Comparison of ENCODE assay signal across 12 cellular contexts in genomic region chr19:23393121-23393520, GRCh38. TPM values are rescaled to one million over a fixed set of nuclear protein-coding genes. Genes with fewer than 3 reads are reported as not detected.
DNase-seq lines count a peak whose midpoint lies in the region; ATAC-seq, FAIRE-seq and TF ChIP-seq lines count a peak whose summit lies in the region.
"Had no signal": no experiment of that assay in that cellular context is flagged by ENCODE, and none has a peak within 500 bp of the region (broad histone marks: within the 10 kb centered on the region; RNA-seq: fewer than 3 reads in every experiment).

No MANE protein-coding gene starts in this region.

- peaks cover 2 to 6% of the 10 kb centered on the region in 2 donors for H3K9me3 Mint-ChIP-seq in activated T-cell treated with anti-CD3 and anti-CD28 coated beads, Interleukin-2, amount 50 U/mL, for 72 hours
- H3K9me3 Mint-ChIP-seq in activated CD8-positive, alpha-beta T cell treated with anti-CD3 and anti-CD28 coated beads, Interleukin-2, amount 10 ng/mL, durations not matched to agents 7 days and 5 days (ENCODE audit: insufficient read depth), result peaks cover 38% of the 10 kb centered on the region

- no peak for DNase-seq in activated T-cell treated with anti-CD3 and anti-CD28 coated beads, Interleukin-2, amount 50 U/mL, for 72 hours
- DNase-seq in activated T-cell treated with anti-CD3 and anti-CD28 coated beads for 4 hours (no peak), hepatocyte (ENCODE audit: low spot score) (no peak), small intestine (no peak), kidney glomerular epithelial cell (lab: John Stamatoyannopoulos, UW) (no peak), Ammon's horn (ENCODE audit: low spot score) (no peak)
- DNase-seq in activated CD8-positive, alpha-beta T cell treated with anti-CD3 and anti-CD28 coated beads, Interleukin-2, amount 10 ng/mL, durations not matched to agents 7 days and 5 days, result no peak
- DNase-seq in stimulated activated CD4-positive, alpha-beta T cell treated with anti-CD3 and anti-CD28 coated beads, Interleukin-4, amount 100 ng/mL, for 4 hours, result no peak
- DNase-seq: effector CD8-positive, alpha-beta T cell; GF-D8; hypothalamus; NCI-H2029 had no signal

- 81% methylated on average over 1 of the region's 1 CpG for WGBS in hepatocyte (ENCODE audit: low lambda C conversion rate, missing lambda C conversion rate)
- WGBS in small intestine, 3 donors, result 55 to 64% (median 56%) methylated on average over 1 of the region's 1 CpG

- peaks cover 76% of the 10 kb centered on the region for H3K79me2 ChIP-seq in hepatocyte

- H3K36me3 ChIP-seq in hepatocyte (replicated peaks; ENCODE audit: insufficient read depth, low read depth) (no peaks in the 10 kb centered on the region), small intestine (ENCODE audit: control insufficient read depth in 2 of 2, insufficient read depth in 2 of 2, low read length in 2 of 2) (peaks cover 0 to 3% of the 10 kb centered on the region in 2 donors)

- H3K27ac Mint-ChIP-seq in activated T-cell treated with anti-CD3 and anti-CD28 coated beads, Interleukin-2, amount 50 U/mL, for 72 hours, result peak overlapping the region; percentile 94
- H3K27ac Mint-ChIP-seq in activated CD8-positive, alpha-beta T cell treated with anti-CD3 and anti-CD28 coated beads, Interleukin-2, amount 10 ng/mL, durations not matched to agents 7 days and 5 days, result no peak overlapping the region

- POLR2A ChIA-PET in activated CD8-positive, alpha-beta T cell treated with anti-CD3 and anti-CD28 coated beads, Interleukin-2, amount 10 ng/mL, durations not matched to agents 7 days and 5 days (lab: Charles Lee), result interaction anchor here (1.1 kb wide), 1 partner anchor 10 kb away, joined by 3 read pairs; no protein-coding TSS in a partner anchor

- H3K4me3 Mint-ChIP-seq in activated T-cell treated with anti-CD3 and anti-CD28 coated beads, Interleukin-2, amount 50 U/mL, for 72 hours, result peak overlapping the region; percentile 96 to 97
- H3K4me3 Mint-ChIP-seq in activated CD8-positive, alpha-beta T cell treated with anti-CD3 and anti-CD28 coated beads, Interleukin-2, amount 10 ng/mL, durations not matched to agents 7 days and 5 days, result peak overlapping the region; percentile 97

- H3K4me2 ChIP-seq in hepatocyte, result peak overlapping the region; percentile 81

- H3K9me3 ChIP-seq in hepatocyte (ENCODE audit: low read depth), result no peaks in the 10 kb centered on the region
- no peaks in the 10 kb centered on the region for H3K9me3 ChIP-seq in small intestine (ENCODE audit: control insufficient read depth, low read depth)

- H4K20me1 ChIP-seq in hepatocyte (ENCODE audit: insufficient read depth, poor library complexity, severe bottlenecking), result no peaks in the 10 kb centered on the region

- no peaks in the 10 kb centered on the region for H3K27me3 Mint-ChIP-seq in activated T-cell treated with anti-CD3 and anti-CD28 coated beads, Interleukin-2, amount 50 U/mL, for 72 hours (ENCODE audit: low read depth)
- H3K27me3 Mint-ChIP-seq in activated CD8-positive, alpha-beta T cell treated with anti-CD3 and anti-CD28 coated beads, Interleukin-2, amount 10 ng/mL, durations not matched to agents 7 days and 5 days (ENCODE audit: low read depth), result no peaks in the 10 kb centered on the region

- H3K4me1 Mint-ChIP-seq in activated T-cell treated with anti-CD3 and anti-CD28 coated beads, Interleukin-2, amount 50 U/mL, for 72 hours (ENCODE audit: low read depth), result peaks cover 33% of the 10 kb centered on the region
- H3K4me1 Mint-ChIP-seq in activated CD8-positive, alpha-beta T cell treated with anti-CD3 and anti-CD28 coated beads, Interleukin-2, amount 10 ng/mL, durations not matched to agents 7 days and 5 days (ENCODE audit: low read depth), result peaks cover 17% of the 10 kb centered on the region

- H2AFZ ChIP-seq in hepatocyte, result no peak overlapping the region

- no peak for ATAC-seq in activated T-cell treated with anti-CD3 and anti-CD28 coated beads, Interleukin-2, amount 50 U/mL, for 72 hours (replicated peaks in 1 of 2)
- ATAC-seq in activated CD8-positive, alpha-beta T cell treated with anti-CD3 and anti-CD28 coated beads, Interleukin-2, amount 10 ng/mL, durations not matched to agents 7 days and 5 days, result no peak

- CTCF ChIA-PET in activated CD8-positive, alpha-beta T cell treated with anti-CD3 and anti-CD28 coated beads, Interleukin-2, amount 10 ng/mL, durations not matched to agents 7 days and 5 days (lab: Charles Lee), result no interaction called here

- H3K4me1 ChIP-seq in hepatocyte (ENCODE audit: insufficient read depth), result peaks cover 24% of the 10 kb centered on the region
- peaks cover 0 to 14% of the 10 kb centered on the region in 2 donors for H3K4me1 ChIP-seq in small intestine (ENCODE audit: control insufficient read depth in 2 of 2, insufficient read depth in 1 of 2, low read depth in 1 of 2, low read length in 1 of 2)

- H3K4me3 ChIP-seq in hepatocyte (peak overlapping the region; percentile 54), small intestine (ENCODE audit: low read depth in 1 of 2, low read length in 2 of 2) (peak overlapping the region in 1 of 2 donors; percentile 67)

- H3K9me2 ChIP-seq in hepatocyte (replicated peaks; ENCODE audit: insufficient read depth), result no peaks in the 10 kb centered on the region

- peaks cover 12 to 53% of the 10 kb centered on the region in 2 donors for H3K36me3 Mint-ChIP-seq in activated T-cell treated with anti-CD3 and anti-CD28 coated beads, Interleukin-2, amount 50 U/mL, for 72 hours (ENCODE audit: insufficient read depth in 2 of 2)
- peaks cover 70% of the 10 kb centered on the region for H3K36me3 Mint-ChIP-seq in activated CD8-positive, alpha-beta T cell treated with anti-CD3 and anti-CD28 coated beads, Interleukin-2, amount 10 ng/mL, durations not matched to agents 7 days and 5 days (ENCODE audit: low read depth)

- no peak for TF ChIP-seq CTCF in hepatocyte (IDR thresholded peaks at IDR 0.05; ENCODE audit: poor library complexity)

- peak overlapping the region; percentile 99 for H3K27ac ChIP-seq in hepatocyte
- H3K27ac ChIP-seq in small intestine (ENCODE audit: low read depth in 1 of 2, low read length in 1 of 2), result peak overlapping the region; percentile 32 to 58

- no peak for FAIRE-seq in small intestine (lab: Jason Lieb, UNC)

- H3K27me3 ChIP-seq in hepatocyte (no peaks in the 10 kb centered on the region), small intestine (ENCODE audit: control insufficient read depth in 2 of 2, insufficient read depth in 2 of 2, low read length in 2 of 2) (no peaks in the 10 kb centered on the region)

RNA-seq across cellular contexts. Expression of gene ZNF91, which starts 2.1 kb away (rescaled TPM):
- 10 to 100 TPM; 36.5 to 42.9 TPM for total RNA-seq in activated T-cell treated with anti-CD3 and anti-CD28 coated beads, Interleukin-2, amount 50 U/mL, for 72 hours
- 10 to 100 TPM; 32.0 to 35.8 TPM for total RNA-seq in activated CD8-positive, alpha-beta T cell treated with anti-CD3 and anti-CD28 coated beads, Interleukin-2, amount 10 ng/mL, durations not matched to agents 7 days and 5 days
- 68.3 and 84.0 TPM in 2 replicates for total RNA-seq in hepatocyte
- 19.0 and 25.2 TPM in 2 replicates for polyA plus RNA-seq in hepatocyte
- 10 to 100 TPM; 12.4 to 18.3 (median 13.9) TPM for polyA plus RNA-seq in small intestine
